ENCODE assay signal across 1 cellular context in the genomic region with DNA sequence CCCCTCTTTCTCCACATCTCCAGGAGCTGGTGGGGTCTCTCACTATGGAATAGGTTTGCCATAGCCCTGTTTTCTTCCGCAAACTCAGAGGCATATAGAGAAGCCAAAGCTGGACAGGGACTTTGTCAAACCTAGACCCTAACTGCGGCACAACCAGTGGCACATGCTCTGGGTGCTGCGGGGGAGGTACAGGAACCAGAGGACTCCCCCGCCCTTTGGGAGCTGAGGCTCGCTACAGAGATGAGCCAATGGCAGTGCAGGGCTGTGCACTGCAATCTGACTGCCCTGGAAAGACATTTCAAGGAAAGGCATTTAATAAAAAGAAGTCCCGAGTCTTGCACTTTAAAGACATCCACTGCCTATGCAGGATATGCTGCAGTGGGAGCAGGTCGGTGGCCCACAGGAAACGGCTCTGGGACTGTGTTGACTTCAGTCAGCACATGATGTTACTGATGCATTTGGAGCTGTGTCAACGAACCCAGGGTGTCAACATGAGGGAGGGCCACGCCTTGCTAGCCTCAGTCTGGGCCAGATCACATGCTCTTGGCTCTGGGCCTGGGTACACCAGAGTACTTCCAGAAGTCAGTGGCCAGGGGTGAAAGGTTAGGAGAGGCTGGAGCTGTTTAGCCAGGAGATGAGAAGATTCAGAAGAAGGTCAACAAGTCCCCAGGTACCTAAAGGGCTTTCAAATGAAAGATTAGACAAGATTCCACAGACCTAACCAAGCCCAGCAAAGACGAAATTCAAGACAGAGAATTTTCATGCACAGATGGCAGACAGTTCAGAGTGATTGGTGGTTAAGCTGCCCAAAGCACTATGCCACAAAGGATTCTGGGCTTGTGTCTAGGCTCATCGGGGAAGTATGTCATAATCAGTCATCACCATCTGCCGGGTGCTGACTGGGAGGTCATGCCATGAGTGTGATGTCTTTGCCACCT.
TF ChIP-seq lines count a peak whose summit lies in the region.

No MANE protein-coding gene starts in this region.

TF ChIP-seq in HepG2, 621 proteins besides CTCF, POLR2A, EP300 and RAD21 (continued from another document and continues in another):
- TF ChIP-seq, protein P1, sequence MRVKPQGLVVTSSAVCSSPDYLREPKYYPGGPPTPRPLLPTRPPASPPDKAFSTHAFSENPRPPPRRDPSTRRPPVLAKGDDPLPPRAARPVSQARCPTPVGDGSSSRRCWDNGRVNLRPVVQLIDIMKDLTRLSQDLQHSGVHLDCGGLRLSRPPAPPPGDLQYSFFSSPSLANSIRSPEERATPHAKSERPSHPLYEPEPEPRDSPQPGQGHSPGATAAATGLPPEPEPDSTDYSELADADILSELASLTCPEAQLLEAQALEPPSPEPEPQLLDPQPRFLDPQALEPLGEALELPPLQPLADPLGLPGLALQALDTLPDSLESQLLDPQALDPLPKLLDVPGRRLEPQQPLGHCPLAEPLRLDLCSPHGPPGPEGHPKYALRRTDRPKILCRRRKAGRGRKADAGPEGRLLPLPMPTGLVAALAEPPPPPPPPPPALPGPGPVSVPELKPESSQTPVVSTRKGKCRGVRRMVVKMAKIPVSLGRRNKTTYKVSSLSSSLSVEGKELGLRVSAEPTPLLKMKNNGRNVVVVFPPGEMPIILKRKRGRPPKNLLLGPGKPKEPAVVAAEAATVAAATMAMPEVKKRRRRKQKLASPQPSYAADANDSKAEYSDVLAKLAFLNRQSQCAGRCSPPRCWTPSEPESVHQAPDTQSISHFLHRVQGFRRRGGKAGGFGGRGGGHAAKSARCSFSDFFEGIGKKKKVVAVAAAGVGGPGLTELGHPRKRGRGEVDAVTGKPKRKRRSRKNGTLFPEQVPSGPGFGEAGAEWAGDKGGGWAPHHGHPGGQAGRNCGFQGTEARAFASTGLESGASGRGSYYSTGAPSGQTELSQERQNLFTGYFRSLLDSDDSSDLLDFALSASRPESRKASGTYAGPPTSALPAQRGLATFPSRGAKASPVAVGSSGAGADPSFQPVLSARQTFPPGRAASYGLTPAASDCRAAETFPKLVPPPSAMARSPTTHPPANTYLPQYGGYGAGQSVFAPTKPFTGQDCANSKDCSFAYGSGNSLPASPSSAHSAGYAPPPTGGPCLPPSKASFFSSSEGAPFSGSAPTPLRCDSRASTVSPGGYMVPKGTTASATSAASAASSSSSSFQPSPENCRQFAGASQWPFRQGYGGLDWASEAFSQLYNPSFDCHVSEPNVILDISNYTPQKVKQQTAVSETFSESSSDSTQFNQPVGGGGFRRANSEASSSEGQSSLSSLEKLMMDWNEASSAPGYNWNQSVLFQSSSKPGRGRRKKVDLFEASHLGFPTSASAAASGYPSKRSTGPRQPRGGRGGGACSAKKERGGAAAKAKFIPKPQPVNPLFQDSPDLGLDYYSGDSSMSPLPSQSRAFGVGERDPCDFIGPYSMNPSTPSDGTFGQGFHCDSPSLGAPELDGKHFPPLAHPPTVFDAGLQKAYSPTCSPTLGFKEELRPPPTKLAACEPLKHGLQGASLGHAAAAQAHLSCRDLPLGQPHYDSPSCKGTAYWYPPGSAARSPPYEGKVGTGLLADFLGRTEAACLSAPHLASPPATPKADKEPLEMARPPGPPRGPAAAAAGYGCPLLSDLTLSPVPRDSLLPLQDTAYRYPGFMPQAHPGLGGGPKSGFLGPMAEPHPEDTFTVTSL (CRISPR knock-in tag; IDR thresholded peaks at IDR 0.05; ENCODE audit: borderline replicate concordance) = no peak
- no peak for TF ChIP-seq ONECUT2 (CRISPR knock-in tag; IDR thresholded peaks at IDR 0.05)
- TF ChIP-seq HDAC1 (CRISPR knock-in tag; IDR thresholded peaks at IDR 0.05) = peak; percentile 36; the same call in 1 of the 2 replicates
- no peak for TF ChIP-seq TOE1 (CRISPR knock-in tag; IDR thresholded peaks at IDR 0.05)
- TF ChIP-seq, protein P2, sequence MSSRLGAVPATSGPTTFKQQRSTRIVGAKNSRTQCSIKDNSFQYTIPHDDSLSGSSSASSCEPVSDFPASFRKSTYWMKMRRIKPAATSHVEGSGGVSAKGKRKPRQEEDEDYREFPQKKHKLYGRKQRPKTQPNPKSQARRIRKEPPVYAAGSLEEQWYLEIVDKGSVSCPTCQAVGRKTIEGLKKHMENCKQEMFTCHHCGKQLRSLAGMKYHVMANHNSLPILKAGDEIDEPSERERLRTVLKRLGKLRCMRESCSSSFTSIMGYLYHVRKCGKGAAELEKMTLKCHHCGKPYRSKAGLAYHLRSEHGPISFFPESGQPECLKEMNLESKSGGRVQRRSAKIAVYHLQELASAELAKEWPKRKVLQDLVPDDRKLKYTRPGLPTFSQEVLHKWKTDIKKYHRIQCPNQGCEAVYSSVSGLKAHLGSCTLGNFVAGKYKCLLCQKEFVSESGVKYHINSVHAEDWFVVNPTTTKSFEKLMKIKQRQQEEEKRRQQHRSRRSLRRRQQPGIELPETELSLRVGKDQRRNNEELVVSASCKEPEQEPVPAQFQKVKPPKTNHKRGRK (CRISPR knock-in tag; IDR thresholded peaks at IDR 0.05) = no peak
- no peak for TF ChIP-seq JUNB (CRISPR knock-in tag; IDR thresholded peaks at IDR 0.05; ENCODE audit: borderline replicate concordance)
- TF ChIP-seq KDM1A (CRISPR knock-in tag; IDR thresholded peaks at IDR 0.05) = no peak
- no peak for TF ChIP-seq CC2D1A (CRISPR knock-in tag; IDR thresholded peaks at IDR 0.05)
- no peak for TF ChIP-seq ZNF431 (CRISPR knock-in tag; IDR thresholded peaks at IDR 0.05; ENCODE audit: borderline replicate concordance, low read depth)
- TF ChIP-seq FLYWCH1 (CRISPR knock-in tag; IDR thresholded peaks at IDR 0.05) = no peak
- no peak for TF ChIP-seq SMARCE1 (IDR thresholded peaks at IDR 0.05; ENCODE audit: borderline replicate concordance)
- TF ChIP-seq ZNF747 (CRISPR knock-in tag; IDR thresholded peaks at IDR 0.05; ENCODE audit: borderline replicate concordance) = no peak
- no peak for TF ChIP-seq MIXL1 (CRISPR knock-in tag; IDR thresholded peaks at IDR 0.05)
- TF ChIP-seq FOXO1 (CRISPR knock-in tag; IDR thresholded peaks at IDR 0.05) = peak; percentile 76; the same call in 1 of the 2 replicates
- TF ChIP-seq NR2F1 (CRISPR knock-in tag; IDR thresholded peaks at IDR 0.05) = peak; percentile 46 to 48; a peak in 2 of 4 replicates
- TF ChIP-seq ZNF552 (CRISPR knock-in tag; IDR thresholded peaks at IDR 0.05; ENCODE audit: borderline replicate concordance) = no peak
- TF ChIP-seq ZSCAN25 (CRISPR knock-in tag; IDR thresholded peaks at IDR 0.05) = no peak
- no peak for TF ChIP-seq TAF15 (IDR thresholded peaks at IDR 0.05; ENCODE audit: low read depth, low read length, poor library complexity, severe bottlenecking)
- peak; percentile 37; the same call in 1 of the 2 replicates for TF ChIP-seq ZMYM4 (CRISPR knock-in tag; IDR thresholded peaks at IDR 0.05)
- TF ChIP-seq ZNF570 (CRISPR knock-in tag; IDR thresholded peaks at IDR 0.05; ENCODE audit: borderline replicate concordance) = no peak
- TF ChIP-seq MXD4 (CRISPR knock-in tag; IDR thresholded peaks at IDR 0.05) = no peak
- TF ChIP-seq MAFK (conservative IDR thresholded peaks at IDR 0.05 in 1 of 2, IDR thresholded peaks at IDR 0.05 in 1 of 2; ENCODE audit: low read length in 2 of 2) = no peak
- no peak for TF ChIP-seq RFX5 (IDR thresholded peaks at IDR 0.05; ENCODE audit: low read depth, low read length)
- TF ChIP-seq RXRA (CRISPR knock-in tag; IDR thresholded peaks at IDR 0.05) = peak; percentile 69; the same call in 1 of the 2 replicates
- TF ChIP-seq ZNF30 (CRISPR knock-in tag; IDR thresholded peaks at IDR 0.05) = no peak
- peak; percentile 75; the same call in 1 of the 2 replicates for TF ChIP-seq GATAD2A (CRISPR knock-in tag; IDR thresholded peaks at IDR 0.05)
- no peak; the same call in 1 of the 2 replicates for TF ChIP-seq FOXA1 (IDR thresholded peaks at IDR 0.05)
- peak; percentile 98 for TF ChIP-seq FOXA1 (CRISPR knock-in tag; IDR thresholded peaks at IDR 0.05)
- TF ChIP-seq, protein P3, sequence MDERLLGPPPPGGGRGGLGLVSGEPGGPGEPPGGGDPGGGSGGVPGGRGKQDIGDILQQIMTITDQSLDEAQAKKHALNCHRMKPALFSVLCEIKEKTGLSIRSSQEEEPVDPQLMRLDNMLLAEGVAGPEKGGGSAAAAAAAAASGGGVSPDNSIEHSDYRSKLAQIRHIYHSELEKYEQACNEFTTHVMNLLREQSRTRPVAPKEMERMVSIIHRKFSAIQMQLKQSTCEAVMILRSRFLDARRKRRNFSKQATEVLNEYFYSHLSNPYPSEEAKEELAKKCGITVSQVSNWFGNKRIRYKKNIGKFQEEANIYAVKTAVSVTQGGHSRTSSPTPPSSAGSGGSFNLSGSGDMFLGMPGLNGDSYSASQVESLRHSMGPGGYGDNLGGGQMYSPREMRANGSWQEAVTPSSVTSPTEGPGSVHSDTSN (CRISPR knock-in tag; IDR thresholded peaks at IDR 0.05) = no peak
- TF ChIP-seq SOX6 (IDR thresholded peaks at IDR 0.05) = no peak
- TF ChIP-seq SOX6 (CRISPR knock-in tag; IDR thresholded peaks at IDR 0.05) = no peak
- TF ChIP-seq SMARCC2 (IDR thresholded peaks at IDR 0.05) = no peak
- no peak for TF ChIP-seq ZSCAN12 (CRISPR knock-in tag; IDR thresholded peaks at IDR 0.05)
- TF ChIP-seq MTF1 (CRISPR knock-in tag; IDR thresholded peaks at IDR 0.05) = no peak
- peak; percentile 95 for TF ChIP-seq RXRB (CRISPR knock-in tag; IDR thresholded peaks at IDR 0.05; ENCODE audit: borderline replicate concordance)
- TF ChIP-seq ZNF556 (CRISPR knock-in tag; IDR thresholded peaks at IDR 0.05; ENCODE audit: borderline replicate concordance) = peak; percentile 20; the same call in 1 of the 2 replicates
- TF ChIP-seq KDM2A (CRISPR knock-in tag; IDR thresholded peaks at IDR 0.05; ENCODE audit: borderline replicate concordance, low read depth) = peak; percentile 46; the same call in 1 of the 2 replicates
- no peak for TF ChIP-seq NFIC (IDR thresholded peaks at IDR 0.05; ENCODE audit: low read length)
- TF ChIP-seq, protein P4, sequence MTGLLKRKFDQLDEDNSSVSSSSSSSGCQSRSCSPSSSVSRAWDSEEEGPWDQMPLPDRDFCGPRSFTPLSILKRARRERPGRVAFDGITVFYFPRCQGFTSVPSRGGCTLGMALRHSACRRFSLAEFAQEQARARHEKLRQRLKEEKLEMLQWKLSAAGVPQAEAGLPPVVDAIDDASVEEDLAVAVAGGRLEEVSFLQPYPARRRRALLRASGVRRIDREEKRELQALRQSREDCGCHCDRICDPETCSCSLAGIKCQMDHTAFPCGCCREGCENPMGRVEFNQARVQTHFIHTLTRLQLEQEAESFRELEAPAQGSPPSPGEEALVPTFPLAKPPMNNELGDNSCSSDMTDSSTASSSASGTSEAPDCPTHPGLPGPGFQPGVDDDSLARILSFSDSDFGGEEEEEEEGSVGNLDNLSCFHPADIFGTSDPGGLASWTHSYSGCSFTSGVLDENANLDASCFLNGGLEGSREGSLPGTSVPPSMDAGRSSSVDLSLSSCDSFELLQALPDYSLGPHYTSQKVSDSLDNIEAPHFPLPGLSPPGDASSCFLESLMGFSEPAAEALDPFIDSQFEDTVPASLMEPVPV (CRISPR knock-in tag; IDR thresholded peaks at IDR 0.05) = no peak
- no peak for TF ChIP-seq RORA (CRISPR knock-in tag; IDR thresholded peaks at IDR 0.05)
- TF ChIP-seq, protein P5, sequence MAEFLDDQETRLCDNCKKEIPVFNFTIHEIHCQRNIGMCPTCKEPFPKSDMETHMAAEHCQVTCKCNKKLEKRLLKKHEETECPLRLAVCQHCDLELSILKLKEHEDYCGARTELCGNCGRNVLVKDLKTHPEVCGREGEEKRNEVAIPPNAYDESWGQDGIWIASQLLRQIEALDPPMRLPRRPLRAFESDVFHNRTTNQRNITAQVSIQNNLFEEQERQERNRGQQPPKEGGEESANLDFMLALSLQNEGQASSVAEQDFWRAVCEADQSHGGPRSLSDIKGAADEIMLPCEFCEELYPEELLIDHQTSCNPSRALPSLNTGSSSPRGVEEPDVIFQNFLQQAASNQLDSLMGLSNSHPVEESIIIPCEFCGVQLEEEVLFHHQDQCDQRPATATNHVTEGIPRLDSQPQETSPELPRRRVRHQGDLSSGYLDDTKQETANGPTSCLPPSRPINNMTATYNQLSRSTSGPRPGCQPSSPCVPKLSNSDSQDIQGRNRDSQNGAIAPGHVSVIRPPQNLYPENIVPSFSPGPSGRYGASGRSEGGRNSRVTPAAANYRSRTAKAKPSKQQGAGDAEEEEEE (CRISPR knock-in tag; IDR thresholded peaks at IDR 0.05; ENCODE audit: borderline replicate concordance) = no peak
- TF ChIP-seq FOXC1 (CRISPR knock-in tag; IDR thresholded peaks at IDR 0.05; ENCODE audit: borderline replicate concordance) = peak; percentile 55; the same call in 1 of the 2 replicates
- no peak for TF ChIP-seq CHD2 (IDR thresholded peaks at IDR 0.05; ENCODE audit: low read depth, low read length)
- no peak for TF ChIP-seq GABPA (IDR thresholded peaks at IDR 0.05; ENCODE audit: low read depth, low read length)
- TF ChIP-seq GABPA (CRISPR knock-in tag; IDR thresholded peaks at IDR 0.05; ENCODE audit: low read depth) = peak; percentile 75
- TF ChIP-seq ZNF841 (CRISPR knock-in tag; IDR thresholded peaks at IDR 0.05; ENCODE audit: borderline replicate concordance) = no peak
- 0 out of 4 replicates have a peak, but pooled peaks of 1 of the 2 experiments have one; percentile 45 for TF ChIP-seq KLF16 (CRISPR knock-in tag; IDR thresholded peaks at IDR 0.05)
- TF ChIP-seq, protein P6, sequence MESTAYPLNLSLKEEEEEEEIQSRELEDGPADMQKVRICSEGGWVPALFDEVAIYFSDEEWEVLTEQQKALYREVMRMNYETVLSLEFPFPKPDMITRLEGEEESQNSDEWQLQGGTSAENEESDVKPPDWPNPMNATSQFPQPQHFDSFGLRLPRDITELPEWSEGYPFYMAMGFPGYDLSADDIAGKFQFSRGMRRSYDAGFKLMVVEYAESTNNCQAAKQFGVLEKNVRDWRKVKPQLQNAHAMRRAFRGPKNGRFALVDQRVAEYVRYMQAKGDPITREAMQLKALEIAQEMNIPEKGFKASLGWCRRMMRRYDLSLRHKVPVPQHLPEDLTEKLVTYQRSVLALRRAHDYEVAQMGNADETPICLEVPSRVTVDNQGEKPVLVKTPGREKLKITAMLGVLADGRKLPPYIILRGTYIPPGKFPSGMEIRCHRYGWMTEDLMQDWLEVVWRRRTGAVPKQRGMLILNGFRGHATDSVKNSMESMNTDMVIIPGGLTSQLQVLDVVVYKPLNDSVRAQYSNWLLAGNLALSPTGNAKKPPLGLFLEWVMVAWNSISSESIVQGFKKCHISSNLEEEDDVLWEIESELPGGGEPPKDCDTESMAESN (CRISPR knock-in tag; conservative IDR thresholded peaks at IDR 0.05) = no peak
- TF ChIP-seq, protein P7, sequence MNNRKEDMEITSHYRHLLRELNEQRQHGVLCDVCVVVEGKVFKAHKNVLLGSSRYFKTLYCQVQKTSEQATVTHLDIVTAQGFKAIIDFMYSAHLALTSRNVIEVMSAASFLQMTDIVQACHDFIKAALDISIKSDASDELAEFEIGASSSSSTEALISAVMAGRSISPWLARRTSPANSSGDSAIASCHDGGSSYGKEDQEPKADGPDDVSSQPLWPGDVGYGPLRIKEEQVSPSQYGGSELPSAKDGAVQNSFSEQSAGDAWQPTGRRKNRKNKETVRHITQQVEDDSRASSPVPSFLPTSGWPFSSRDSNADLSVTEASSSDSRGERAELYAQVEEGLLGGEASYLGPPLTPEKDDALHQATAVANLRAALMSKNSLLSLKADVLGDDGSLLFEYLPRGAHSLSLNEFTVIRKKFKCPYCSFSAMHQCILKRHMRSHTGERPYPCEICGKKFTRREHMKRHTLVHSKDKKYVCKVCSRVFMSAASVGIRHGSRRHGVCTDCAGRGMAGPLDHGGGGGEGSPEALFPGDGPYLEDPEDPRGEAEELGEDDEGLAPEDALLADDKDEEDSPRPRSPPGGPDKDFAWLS (CRISPR knock-in tag; IDR thresholded peaks at IDR 0.05; ENCODE audit: borderline replicate concordance) = no peak
- TF ChIP-seq GLI4 (CRISPR knock-in tag; IDR thresholded peaks at IDR 0.05; ENCODE audit: borderline replicate concordance) = no peak
- no peak for TF ChIP-seq SOX13 (IDR thresholded peaks at IDR 0.05)
- peak in 1 of 2 experiments; percentile 64; a peak in 1 of 4 replicates for TF ChIP-seq SOX13 (CRISPR knock-in tag; conservative IDR thresholded peaks at IDR 0.05 in 1 of 2, IDR thresholded peaks at IDR 0.05 in 1 of 2)
- TF ChIP-seq AGO2 (optimal IDR thresholded peaks at IDR 0.05; ENCODE audit: low read depth, low read length) = no peak
